Comparison of ENCODE assay signal across 16 cellular contexts in the genomic region with DNA sequence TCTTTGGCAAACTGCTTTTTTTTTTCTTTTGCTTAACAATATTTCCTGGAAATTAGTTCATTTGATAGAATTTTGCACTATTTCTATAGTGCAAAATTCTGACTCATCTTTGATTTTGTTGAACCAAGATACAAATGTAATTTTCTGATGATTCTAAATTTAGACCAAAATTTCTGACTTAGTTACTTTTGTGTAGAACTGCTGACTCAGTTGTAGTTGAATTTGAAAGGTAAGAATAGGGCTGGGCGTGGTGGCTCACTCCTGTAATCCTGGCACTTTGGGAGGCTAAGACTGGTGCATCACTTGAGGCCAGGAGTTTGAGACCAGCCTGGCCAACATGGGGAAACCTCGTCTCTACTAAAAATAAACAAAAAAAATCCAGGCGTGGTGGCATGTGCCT.
DNase-seq lines count a peak whose midpoint lies in the region; ATAC-seq, FAIRE-seq and TF ChIP-seq lines count a peak whose summit lies in the region.
"Had no signal": no experiment of that assay in that cellular context is flagged by ENCODE, and none has a peak within 500 bp of the region (broad histone marks: within the 10 kb centered on the region; RNA-seq: fewer than 3 reads in every experiment).

No MANE protein-coding gene starts in this region.

- TF ChIP-seq CTCF in A549 (IDR thresholded peaks at IDR 0.05) (no peak), RWPE1 (conservative IDR thresholded peaks at IDR 0.05; ENCODE audit: low read depth) (no peak), astrocyte (IDR thresholded peaks at IDR 0.05; ENCODE audit: insufficient read depth, low read depth, low read length) (no peak), pancreas (IDR thresholded peaks at IDR 0.05) (no peak)

- H3K79me2 ChIP-seq in astrocyte (ENCODE audit: insufficient read depth, low read length) = no peaks in the 10 kb centered on the region

- TF ChIP-seq RAD21 in A549 (conservative IDR thresholded peaks at IDR 0.05 in 1 of 2, IDR thresholded peaks at IDR 0.05 in 1 of 2) = no peak

- H3K4me3 ChIP-seq in A549 (no peak overlapping the region), astrocyte (ENCODE audit: insufficient read depth, low read depth, low read length) (no peak overlapping the region), skeletal muscle satellite cell (ENCODE audit: low read length) (no peak overlapping the region), pancreas (no peak overlapping the region)
- H3K4me3 ChIP-seq: HAP-1 had no signal

- no peak overlapping the region for H2AFZ ChIP-seq in astrocyte (ENCODE audit: low read depth, low read length)

- peaks cover 14% of the 10 kb centered on the region; the same call in 2 of the 3 replicates for H3K4me1 ChIP-seq in A549
- H3K4me1 ChIP-seq in astrocyte (ENCODE audit: insufficient read depth, low read length) = peaks cover 7% of the 10 kb centered on the region
- peaks cover 21% of the 10 kb centered on the region for H3K4me1 ChIP-seq in skeletal muscle satellite cell (ENCODE audit: control insufficient read depth, insufficient read depth, low read length)
- no peaks in the 10 kb centered on the region for H3K4me1 ChIP-seq in pancreas
- H3K4me1 ChIP-seq: HAP-1 had no signal

- no peaks in the 10 kb centered on the region for H3K4me1 Mint-ChIP-seq in astrocyte (ENCODE audit: low read depth, unreplicated experiment)

- peak overlapping the region; percentile 12 for H3K9ac ChIP-seq in astrocyte (ENCODE audit: low read length)
- H3K9ac ChIP-seq in skeletal muscle satellite cell (ENCODE audit: low read depth, low read length) = peak overlapping the region; percentile 50

- H3K27ac Mint-ChIP-seq in astrocyte (ENCODE audit: unreplicated experiment) = no peak overlapping the region
- H3K27ac Mint-ChIP-seq: CD4-positive, alpha-beta T cell; IgD-negative memory B cell had no signal

- FAIRE-seq in A549 (lab: Jason Lieb, UNC) (no peak), astrocyte (lab: Jason Lieb, UNC) (no peak), pancreas (lab: Jason Lieb, UNC) (no peak)

- H3K9me3 ChIP-seq in A549 (0 out of 3 replicates have a peak, but pooled peaks cover 3% of the 10 kb centered on the region), astrocyte (ENCODE audit: insufficient read depth, low read depth, low read length) (no peaks in the 10 kb centered on the region), skeletal muscle satellite cell (replicated peaks; ENCODE audit: low read length) (no peaks in the 10 kb centered on the region), pancreas (no peaks in the 10 kb centered on the region)
- H3K9me3 ChIP-seq: HAP-1 had no signal

- 84% methylated on average over 3 of the region's 3 CpGs for WGBS in A549 (ENCODE audit: missing lambda C conversion rate)
- WGBS in pancreas, 2 donors = 84 to 94% methylated on average over 3 of the region's 3 CpGs

- intact Hi-C loops in pancreas (cut with DNase I) = no loop called here

- DNase-seq in A549 (ENCODE audit: low read depth in 1 of 2, low spot score in 1 of 2) (no peak), RWPE1 (ENCODE audit: low spot score) (no peak), astrocyte (ENCODE audit: low read depth) (no peak), activated T-cell treated with anti-CD3 and anti-CD28 coated beads for 4 hours (no peak), pancreas (no peak)
- DNase-seq: AML-193; CD4-positive, alpha-beta T cell; DMS79 treated with DMSO at 0.1 percent for 48 hours; GF-D8; KG1 had no signal

- H3K36me3 ChIP-seq in astrocyte (ENCODE audit: insufficient read depth, low read length) = no peaks in the 10 kb centered on the region
- no peaks in the 10 kb centered on the region for H3K36me3 ChIP-seq in skeletal muscle satellite cell (ENCODE audit: insufficient read depth, low read length)
- no peaks in the 10 kb centered on the region for H3K36me3 ChIP-seq in pancreas
- H3K36me3 ChIP-seq: HAP-1 had no signal

- no peak overlapping the region for H3K4me3 Mint-ChIP-seq in astrocyte (ENCODE audit: unreplicated experiment)
- H3K4me3 Mint-ChIP-seq: CD4-positive, alpha-beta T cell; IgD-negative memory B cell had no signal

- CTCF ChIA-PET in A549 (lab: Yijun Ruan, JAX) = interaction anchor here (1.1 kb wide), 1 partner anchor 13 kb away, joined by 4 read pairs; no protein-coding TSS in a partner anchor
- CTCF ChIA-PET in RWPE1 (lab: Yijun Ruan, JAX) = no interaction called here

- H3K27me3 Mint-ChIP-seq in astrocyte (ENCODE audit: low read depth, unreplicated experiment) = no peaks in the 10 kb centered on the region
- H3K27me3 Mint-ChIP-seq: CD4-positive, alpha-beta T cell; IgD-negative memory B cell had no signal

- POLR2A ChIA-PET in A549 (lab: Yijun Ruan, JAX) = no interaction called here
- POLR2A ChIA-PET in RWPE1 (lab: Yijun Ruan, JAX; ENCODE audit: low non-redundant PET) = no interaction called here

- H4K20me1 ChIP-seq in astrocyte (ENCODE audit: insufficient read depth, low read length) = no peaks in the 10 kb centered on the region

- H3K27me3 ChIP-seq in astrocyte (ENCODE audit: insufficient read depth, low read length) (no peaks in the 10 kb centered on the region), skeletal muscle satellite cell (ENCODE audit: control insufficient read depth, insufficient read depth, low read length) (no peaks in the 10 kb centered on the region), pancreas (no peaks in the 10 kb centered on the region)

- no peak overlapping the region for H3K4me2 ChIP-seq in A549
- no peak overlapping the region for H3K4me2 ChIP-seq in astrocyte (ENCODE audit: low read length)
- H3K4me2 ChIP-seq in skeletal muscle satellite cell (ENCODE audit: low read length) = no peak overlapping the region

- peaks cover 3% of the 10 kb centered on the region for H3K9me3 Mint-ChIP-seq in astrocyte (ENCODE audit: unreplicated experiment)

- H3K36me3 Mint-ChIP-seq in astrocyte (ENCODE audit: low read depth, unreplicated experiment) = no peaks in the 10 kb centered on the region

- H3K27ac ChIP-seq in A549 (no peak overlapping the region), RWPE1 (peak overlapping the region; percentile 39; the same call in 1 of the 2 replicates), astrocyte (ENCODE audit: low read depth, low read length) (peak overlapping the region; percentile 49), pancreas (no peak overlapping the region)
- H3K27ac ChIP-seq: C4-2B, HL-60 had no signal

- TF ChIP-seq EP300 in A549 (IDR thresholded peaks at IDR 0.05) = no peak

- TF ChIP-seq POLR2A in A549 (IDR thresholded peaks at IDR 0.05; ENCODE audit: low read length) = no peak

- ATAC-seq in A549 (no peak), GM21381 (IDR thresholded peaks at IDR 0.05; ENCODE audit: unreplicated experiment) (no peak), pancreas (no peak)

TF ChIP-seq in A549, 52 proteins besides CTCF, POLR2A, EP300 and RAD21:
- peak; percentile 82 for TF ChIP-seq MAFK (IDR thresholded peaks at IDR 0.05; ENCODE audit: partially characterized antibody)
- no peak for TF ChIP-seq HOXB5 (CRISPR knock-in tag; IDR thresholded peaks at IDR 0.05)
TF ChIP-seq in A549: peak in this region for 1.

Comparison
In these comparisons a context has a peak if more than half of its experiments do, and no peak if none do; other contexts are left out.
1. H3K27ac ChIP-seq: peak in RWPE1 (single experiment) and astrocyte (single experiment); none in A549 (0 of 2) and pancreas (0 of 4).